Comparison of ENCODE assay signal across 31 cellular contexts in genomic region chr13:35333157-35333556, GRCh38.
"Had no signal": no experiment of that assay in that cellular context is flagged by ENCODE, and none has a peak within 500 bp of the region (broad histone marks: within the 10 kb centered on the region; RNA-seq: fewer than 3 reads in every experiment).

No MANE protein-coding gene starts in this region.

- H3K36me3 Mint-ChIP-seq: activated CD4-positive, alpha-beta memory T cell treated with anti-CD3 and anti-CD28 coated beads for 36 hours; activated CD8-positive, alpha-beta memory T cell treated with anti-CD3 and anti-CD28 coated beads, Interleukin-2, amount 10 ng/mL, durations not matched to agents 7 days and 5 days; activated naive CD4-positive, alpha-beta T cell treated with anti-CD3 and anti-CD28 coated beads, Interleukin-2, amount 10 ng/mL, durations not matched to agents 7 days and 5 days; activated naive CD8-positive, alpha-beta T cell treated with anti-CD3 and anti-CD28 coated beads, Interleukin-2, amount 10 ng/mL, durations not matched to agents 7 days and 5 days had no signal

- DNase-seq: activated CD4-positive, alpha-beta memory T cell treated with anti-CD3 and anti-CD28 coated beads for 36 hours; activated CD4-positive, alpha-beta T cell treated with anti-CD3 and anti-CD28 coated beads for 36 hours; activated CD4-positive, alpha-beta T cell treated with anti-CD3 and anti-CD28 coated beads, Interleukin-2, amount 10 ng/mL, durations not matched to agents 24 days and 14 days; activated CD4-positive, CD25-positive, alpha-beta regulatory T cell; activated CD4-positive, CD25-positive, alpha-beta regulatory T cell treated with anti-CD3 and anti-CD28 coated beads, Interleukin-2, amount 50 U/mL, for 72 hours; activated CD8-positive, alpha-beta memory T cell treated with anti-CD3 and anti-CD28 coated beads, Interleukin-2, amount 10 ng/mL, durations not matched to agents 7 days and 5 days; activated CD8-positive, alpha-beta memory T cell treated with anti-CD3 and anti-CD28 coated beads, Interleukin-2, amount 50 U/mL, for 4 hours; activated CD8-positive, alpha-beta T cell treated with anti-CD3 and anti-CD28 coated beads, Interleukin-2, amount 10 ng/mL, durations not matched to agents 7 days and 5 days; activated gamma-delta T cell; activated naive CD4-positive, alpha-beta T cell; activated naive CD4-positive, alpha-beta T cell treated with anti-CD3 and anti-CD28 coated beads, Interleukin-2, amount 10 ng/mL, durations not matched to agents 7 days and 5 days; activated naive CD8-positive, alpha-beta T cell treated with anti-CD3 and anti-CD28 coated beads, Interleukin-2, amount 10 ng/mL, durations not matched to agents 7 days and 5 days; activated T-cell treated with anti-CD3 and anti-CD28 coated beads, Interleukin-2, amount 50 U/mL, for 24 hours; activated T-cell treated with anti-CD3 and anti-CD28 coated beads, Interleukin-2, amount 50 U/mL, for 72 hours; central memory CD4-positive, alpha-beta T cell; cerebellar nuclear complex; colonic mucosa; effector CD8-positive, alpha-beta T cell; foreskin fibroblast; gastrocnemius medialis; heart right ventricle; T-helper 2 cell had no signal

- H3K4me3 Mint-ChIP-seq: activated CD4-positive, alpha-beta memory T cell treated with anti-CD3 and anti-CD28 coated beads for 36 hours; activated CD4-positive, alpha-beta T cell treated with anti-CD3 and anti-CD28 coated beads for 36 hours; activated CD4-positive, alpha-beta T cell treated with anti-CD3 and anti-CD28 coated beads, Interleukin-2, amount 10 ng/mL, durations not matched to agents 24 days and 14 days; activated CD8-positive, alpha-beta memory T cell treated with anti-CD3 and anti-CD28 coated beads, Interleukin-2, amount 10 ng/mL, durations not matched to agents 7 days and 5 days; activated CD8-positive, alpha-beta T cell treated with anti-CD3 and anti-CD28 coated beads, Interleukin-2, amount 10 ng/mL, durations not matched to agents 7 days and 5 days; activated naive CD4-positive, alpha-beta T cell treated with anti-CD3 and anti-CD28 coated beads, Interleukin-2, amount 10 ng/mL, durations not matched to agents 7 days and 5 days; activated naive CD8-positive, alpha-beta T cell treated with anti-CD3 and anti-CD28 coated beads, Interleukin-2, amount 10 ng/mL, durations not matched to agents 7 days and 5 days; activated T-cell treated with anti-CD3 and anti-CD28 coated beads, Interleukin-2, amount 50 U/mL, for 24 hours; activated T-cell treated with anti-CD3 and anti-CD28 coated beads, Interleukin-2, amount 50 U/mL, for 72 hours; brain had no signal

- H3K9me3 Mint-ChIP-seq: activated CD4-positive, alpha-beta T cell treated with anti-CD3 and anti-CD28 coated beads, Interleukin-2, amount 10 ng/mL, durations not matched to agents 24 days and 14 days had no signal

- H3K4me1 Mint-ChIP-seq: activated CD4-positive, alpha-beta T cell treated with anti-CD3 and anti-CD28 coated beads for 36 hours; activated CD4-positive, alpha-beta T cell treated with anti-CD3 and anti-CD28 coated beads, Interleukin-2, amount 10 ng/mL, durations not matched to agents 24 days and 14 days; activated CD8-positive, alpha-beta memory T cell treated with anti-CD3 and anti-CD28 coated beads, Interleukin-2, amount 10 ng/mL, durations not matched to agents 7 days and 5 days; activated naive CD4-positive, alpha-beta T cell treated with anti-CD3 and anti-CD28 coated beads, Interleukin-2, amount 10 ng/mL, durations not matched to agents 7 days and 5 days; activated naive CD8-positive, alpha-beta T cell treated with anti-CD3 and anti-CD28 coated beads, Interleukin-2, amount 10 ng/mL, durations not matched to agents 7 days and 5 days; brain had no signal

- H3K27me3 ChIP-seq: ascending aorta, breast epithelium, cardiac muscle cell, colonic mucosa, gastrocnemius medialis, heart right ventricle had no signal

- H3K36me3 ChIP-seq: ascending aorta, breast epithelium, cardiac muscle cell, colonic mucosa, gastrocnemius medialis, heart right ventricle had no signal

- FAIRE-seq: endometrium, endothelial cell of umbilical vein had no signal

- H3K4me3 ChIP-seq: ascending aorta, breast epithelium, cardiac muscle cell, colonic mucosa, gastrocnemius medialis, heart right ventricle had no signal

- H3K27me3 Mint-ChIP-seq: activated CD4-positive, alpha-beta memory T cell treated with anti-CD3 and anti-CD28 coated beads for 36 hours; activated CD4-positive, alpha-beta T cell treated with anti-CD3 and anti-CD28 coated beads for 36 hours; activated CD4-positive, alpha-beta T cell treated with anti-CD3 and anti-CD28 coated beads, Interleukin-2, amount 10 ng/mL, durations not matched to agents 24 days and 14 days; activated CD8-positive, alpha-beta memory T cell treated with anti-CD3 and anti-CD28 coated beads, Interleukin-2, amount 10 ng/mL, durations not matched to agents 7 days and 5 days; activated naive CD4-positive, alpha-beta T cell treated with anti-CD3 and anti-CD28 coated beads, Interleukin-2, amount 10 ng/mL, durations not matched to agents 7 days and 5 days; activated naive CD8-positive, alpha-beta T cell treated with anti-CD3 and anti-CD28 coated beads, Interleukin-2, amount 10 ng/mL, durations not matched to agents 7 days and 5 days; activated T-cell treated with anti-CD3 and anti-CD28 coated beads, Interleukin-2, amount 50 U/mL, for 24 hours; brain had no signal

- H3K4me1 ChIP-seq: ascending aorta, breast epithelium, colonic mucosa, gastrocnemius medialis, heart right ventricle had no signal

- ATAC-seq: activated CD4-positive, alpha-beta T cell treated with anti-CD3 and anti-CD28 coated beads for 36 hours; activated CD8-positive, alpha-beta memory T cell treated with anti-CD3 and anti-CD28 coated beads, Interleukin-2, amount 10 ng/mL, durations not matched to agents 7 days and 5 days; activated CD8-positive, alpha-beta T cell treated with anti-CD3 and anti-CD28 coated beads, Interleukin-2, amount 10 ng/mL, durations not matched to agents 7 days and 5 days; activated naive CD4-positive, alpha-beta T cell treated with anti-CD3 and anti-CD28 coated beads, Interleukin-2, amount 50 U/mL, for 72 hours; activated T-cell treated with anti-CD3 and anti-CD28 coated beads, Interleukin-2, amount 50 U/mL, for 72 hours; esophagus mucosa; gastrocnemius medialis; heart right ventricle had no signal

- H3K27ac ChIP-seq: ascending aorta, breast epithelium, cardiac muscle cell, colonic mucosa, epithelial cell of prostate, gastrocnemius medialis, heart right ventricle had no signal

- H3K9me3 ChIP-seq: ascending aorta, colonic mucosa, gastrocnemius medialis had no signal

- H3K27ac Mint-ChIP-seq: activated CD4-positive, alpha-beta memory T cell treated with anti-CD3 and anti-CD28 coated beads for 36 hours; activated CD4-positive, alpha-beta T cell treated with anti-CD3 and anti-CD28 coated beads for 36 hours; activated CD4-positive, alpha-beta T cell treated with anti-CD3 and anti-CD28 coated beads, Interleukin-2, amount 10 ng/mL, durations not matched to agents 24 days and 14 days; activated CD8-positive, alpha-beta memory T cell treated with anti-CD3 and anti-CD28 coated beads, Interleukin-2, amount 10 ng/mL, durations not matched to agents 7 days and 5 days; activated CD8-positive, alpha-beta T cell treated with anti-CD3 and anti-CD28 coated beads, Interleukin-2, amount 10 ng/mL, durations not matched to agents 7 days and 5 days; activated naive CD4-positive, alpha-beta T cell treated with anti-CD3 and anti-CD28 coated beads, Interleukin-2, amount 10 ng/mL, durations not matched to agents 7 days and 5 days; activated naive CD4-positive, alpha-beta T cell treated with anti-CD3 and anti-CD28 coated beads, Interleukin-2, amount 50 U/mL, for 72 hours; activated naive CD8-positive, alpha-beta T cell treated with anti-CD3 and anti-CD28 coated beads, Interleukin-2, amount 10 ng/mL, durations not matched to agents 7 days and 5 days; activated T-cell treated with anti-CD3 and anti-CD28 coated beads, Interleukin-2, amount 50 U/mL, for 24 hours; activated T-cell treated with anti-CD3 and anti-CD28 coated beads, Interleukin-2, amount 50 U/mL, for 72 hours; brain had no signal
